In genomic region chr10:81696609-81697388, GRCh38 we compare ENCODE assay signal across 30 cellular contexts.
DNase-seq lines count a peak whose midpoint lies in the region; ATAC-seq and TF ChIP-seq lines count a peak whose summit lies in the region.
"Had no signal": no experiment of that assay in that cellular context is flagged by ENCODE, and none has a peak within 500 bp of the region (broad histone marks: within the 10 kb centered on the region; RNA-seq: fewer than 3 reads in every experiment).

No MANE protein-coding gene starts in this region.

- peak; percentile 68 for DNase-seq in GM23338 (ENCODE audit: low spot score)
- peak; percentile 2 for DNase-seq in SHP77 treated with DMSO at 0.1 percent for 48 hours (lab: John Stamatoyannopoulos, UW)
- DNase-seq in iPS DF 19.7 (ENCODE audit: low read depth, low spot score), result peak; percentile 45
- peak; percentile 46 for DNase-seq in renal cortical epithelial cell (ENCODE audit: low read depth)
- no peak for DNase-seq in GM13976 (ENCODE audit: low spot score)
- DNase-seq in stimulated activated naive B cell treated with anti-CD40 and anti-IgM and Interleukin-4, amounts not matched to agents 10 μg/mL and 1 μg/mL and 100 μg/mL, for 72 hours, result no peak
- DNase-seq: activated CD4-positive, alpha-beta T cell treated with anti-CD3 and anti-CD28 coated beads for 4 hours; amygdala; brain microvascular endothelial cell; cerebellar nuclear complex; DMS79 treated with DMSO at 0.1 percent for 48 hours; dorsolateral prefrontal cortex; gastrocnemius medialis; GF-D8; HFFc6; hippocampal formation; left ventricle myocardium inferior; NCI-H1048; NCI-H1694 treated with DMSO at 0.1 percent for 48 hours; PC-9; stimulated activated CD4-positive, alpha-beta T cell treated with anti-CD3 and anti-CD28 coated beads, Interleukin-4, amount 100 ng/mL, for 24 hours; transverse colon had no signal

- H3K4me3 ChIP-seq in GM23338, result no peak overlapping the region
- H3K4me3 ChIP-seq: BLaER1 treated with 17β-estradiol and CSF1 and Interleukin-3, amounts not matched to agents 10 nM and 100 nM; dorsolateral prefrontal cortex; gastrocnemius medialis; left ventricle myocardium inferior; PC-9; prostate gland; transverse colon had no signal

- no peak overlapping the region for H3K27ac Mint-ChIP-seq in GM23338
- H3K27ac Mint-ChIP-seq in stimulated activated naive B cell treated with anti-CD40 and anti-IgM and Interleukin-4, amounts not matched to agents 10 μg/mL and 1 μg/mL and 100 μg/mL, for 72 hours, result no peak overlapping the region
- H3K27ac Mint-ChIP-seq: activated naive CD4-positive, alpha-beta T cell treated with anti-CD3 and anti-CD28 coated beads, Interleukin-2, amount 50 U/mL, for 72 hours; activated T-helper 2 cell treated with anti-CD3 and anti-CD28 coated beads, Interferon-gamma antibody, Interleukin-2, Interleukin-4, amounts not matched to agents 10 μg/mL and 5 μg/mL and 100 μg/mL, durations not matched to agents 14 hours and 24 hours and 36 hours; HFFc6; T-helper 2 cell treated with Interferon-gamma antibody and Interleukin-4, amounts not matched to agents 5 μg/mL and 100 μg/mL, for 36 hours had no signal

- no peaks in the 10 kb centered on the region for H3K27me3 ChIP-seq in GM23338 (ENCODE audit: insufficient read depth)
- H3K27me3 ChIP-seq: BLaER1 treated with 17β-estradiol and CSF1 and Interleukin-3, amounts not matched to agents 10 nM and 100 nM; brain microvascular endothelial cell; gastrocnemius medialis; neutrophil; transverse colon had no signal

- no peak overlapping the region for H3K27ac ChIP-seq in GM23338 (ENCODE audit: low read depth)
- H3K27ac ChIP-seq: BLaER1 treated with 17β-estradiol and CSF1 and Interleukin-3, amounts not matched to agents 10 nM and 100 nM; brain microvascular endothelial cell; dorsolateral prefrontal cortex; gastrocnemius medialis; left ventricle myocardium inferior; neutrophil; PC-9; prostate gland; transverse colon had no signal

- TF ChIP-seq CTCF in GM23338 (conservative IDR thresholded peaks at IDR 0.05; ENCODE audit: low read depth in 2 of 2) (no peak), GM13976 (IDR thresholded peaks at IDR 0.05; ENCODE audit: borderline replicate concordance, control extremely low read depth, extremely low read depth, insufficient read depth, missing control alignments) (no peak)

- H3K27me3 Mint-ChIP-seq in GM23338 (ENCODE audit: insufficient read depth, low read depth, poor library complexity), result peaks cover 1% of the 10 kb centered on the region
- H3K27me3 Mint-ChIP-seq in stimulated activated naive B cell treated with anti-CD40 and anti-IgM and Interleukin-4, amounts not matched to agents 10 μg/mL and 1 μg/mL and 100 μg/mL, for 72 hours, result no peaks in the 10 kb centered on the region

- H3K36me3 ChIP-seq in GM23338 (ENCODE audit: insufficient read depth), result no peaks in the 10 kb centered on the region
- H3K36me3 ChIP-seq: BLaER1 treated with 17β-estradiol and CSF1 and Interleukin-3, amounts not matched to agents 10 nM and 100 nM; brain microvascular endothelial cell; gastrocnemius medialis; left ventricle myocardium inferior; neutrophil; prostate gland; transverse colon had no signal

- peaks cover 23% of the 10 kb centered on the region for H3K9me3 Mint-ChIP-seq in GM23338
- H3K9me3 Mint-ChIP-seq in stimulated activated naive B cell treated with anti-CD40 and anti-IgM and Interleukin-4, amounts not matched to agents 10 μg/mL and 1 μg/mL and 100 μg/mL, for 72 hours, result peaks cover 12 to 19% of the 10 kb centered on the region in 2 donors

- H2AFZ ChIP-seq in GM23338, result peak overlapping the region; percentile 60; the same call in 1 of the 2 replicates
- H2AFZ ChIP-seq: PC-9 had no signal

- H3K4me3 Mint-ChIP-seq in GM23338, result no peak overlapping the region
- H3K4me3 Mint-ChIP-seq in stimulated activated naive B cell treated with anti-CD40 and anti-IgM and Interleukin-4, amounts not matched to agents 10 μg/mL and 1 μg/mL and 100 μg/mL, for 72 hours, result no peak overlapping the region
- H3K4me3 Mint-ChIP-seq: HFFc6; T-helper 2 cell treated with Interferon-gamma antibody and Interleukin-4, amounts not matched to agents 5 μg/mL and 100 μg/mL, for 36 hours had no signal

- peaks cover 11% of the 10 kb centered on the region for H3K36me3 Mint-ChIP-seq in GM23338 (ENCODE audit: low read depth)
- no peaks in the 10 kb centered on the region for H3K36me3 Mint-ChIP-seq in stimulated activated naive B cell treated with anti-CD40 and anti-IgM and Interleukin-4, amounts not matched to agents 10 μg/mL and 1 μg/mL and 100 μg/mL, for 72 hours

- ATAC-seq in GM23338 (peak; percentile 97), GM21529 (IDR thresholded peaks at IDR 0.05; ENCODE audit: unreplicated experiment) (no peak)
- ATAC-seq in stimulated activated naive B cell treated with anti-CD40 and anti-IgM and Interleukin-4, amounts not matched to agents 10 μg/mL and 1 μg/mL and 100 μg/mL, for 72 hours (replicated peaks), result no peak
- ATAC-seq: activated naive CD4-positive, alpha-beta T cell treated with anti-CD3 and anti-CD28 coated beads, Interleukin-2, amount 50 U/mL, for 72 hours; gastrocnemius medialis; Right ventricle myocardium inferior had no signal

- H4K20me1 ChIP-seq in GM23338 (replicated peaks; ENCODE audit: insufficient read depth), result no peaks in the 10 kb centered on the region
- H4K20me1 ChIP-seq: BLaER1 treated with 17β-estradiol and CSF1 and Interleukin-3, amounts not matched to agents 10 nM and 100 nM had no signal

- H3K4me1 ChIP-seq in GM23338 (ENCODE audit: insufficient read depth), result peaks cover 3% of the 10 kb centered on the region; the same call in 1 of the 2 replicates
- H3K4me1 ChIP-seq: BLaER1 treated with 17β-estradiol and CSF1 and Interleukin-3, amounts not matched to agents 10 nM and 100 nM; gastrocnemius medialis; left ventricle myocardium inferior; prostate gland; transverse colon had no signal

- in situ Hi-C loops in GM13976 (cut with MboI; ENCODE audit: low sequenced_read_pairs, unreplicated experiment), result no loop called here

- 0 out of 2 replicates have a peak, but pooled peaks cover 3% of the 10 kb centered on the region for H3K9me2 ChIP-seq in GM23338 (ENCODE audit: insufficient read depth)

- 0 out of 2 replicates have a peak overlapping the region, but pooled peaks have one; percentile 55 for H3K4me2 ChIP-seq in GM23338
- H3K4me2 ChIP-seq: BLaER1 treated with 17β-estradiol and CSF1 and Interleukin-3, amounts not matched to agents 10 nM and 100 nM; PC-9 had no signal

- H3K79me2 ChIP-seq in GM23338 (replicated peaks; ENCODE audit: insufficient read depth), result no peaks in the 10 kb centered on the region

- H3K4me1 Mint-ChIP-seq in GM23338, result peaks cover 9% of the 10 kb centered on the region
- no peaks in the 10 kb centered on the region for H3K4me1 Mint-ChIP-seq in stimulated activated naive B cell treated with anti-CD40 and anti-IgM and Interleukin-4, amounts not matched to agents 10 μg/mL and 1 μg/mL and 100 μg/mL, for 72 hours

- H3F3A ChIP-seq in GM23338 (replicated peaks; ENCODE audit: low read depth), result no peaks in the 10 kb centered on the region

TF ChIP-seq in GM23338, 12 proteins besides CTCF, POLR2A, EP300 and RAD21 (continues in another document):
- TF ChIP-seq POLR2AphosphoS5 (IDR thresholded peaks at IDR 0.05; ENCODE audit: low read depth) (no peak), ETS1 (IDR thresholded peaks at IDR 0.05) (no peak), ZNF331 (CRISPR knock-in tag; IDR thresholded peaks at IDR 0.05; ENCODE audit: low read depth) (no peak), CREB1 (CRISPR knock-in tag; IDR thresholded peaks at IDR 0.05; ENCODE audit: low read depth) (no peak), STAT1 (IDR thresholded peaks at IDR 0.05; ENCODE audit: unreplicated experiment) (no peak), EZH2 (IDR thresholded peaks at IDR 0.05; ENCODE audit: low read depth, unreplicated experiment) (no peak), JUNB (IDR thresholded peaks at IDR 0.05; ENCODE audit: unreplicated experiment) (no peak), NANOG (IDR thresholded peaks at IDR 0.05; ENCODE audit: borderline replicate concordance) (no peak), EZH2phosphoT487 (IDR thresholded peaks at IDR 0.05; ENCODE audit: unreplicated experiment) (no peak), ZNF114 (CRISPR knock-in tag; IDR thresholded peaks at IDR 0.05) (no peak)
- TF ChIP-seq, protein P1, sequence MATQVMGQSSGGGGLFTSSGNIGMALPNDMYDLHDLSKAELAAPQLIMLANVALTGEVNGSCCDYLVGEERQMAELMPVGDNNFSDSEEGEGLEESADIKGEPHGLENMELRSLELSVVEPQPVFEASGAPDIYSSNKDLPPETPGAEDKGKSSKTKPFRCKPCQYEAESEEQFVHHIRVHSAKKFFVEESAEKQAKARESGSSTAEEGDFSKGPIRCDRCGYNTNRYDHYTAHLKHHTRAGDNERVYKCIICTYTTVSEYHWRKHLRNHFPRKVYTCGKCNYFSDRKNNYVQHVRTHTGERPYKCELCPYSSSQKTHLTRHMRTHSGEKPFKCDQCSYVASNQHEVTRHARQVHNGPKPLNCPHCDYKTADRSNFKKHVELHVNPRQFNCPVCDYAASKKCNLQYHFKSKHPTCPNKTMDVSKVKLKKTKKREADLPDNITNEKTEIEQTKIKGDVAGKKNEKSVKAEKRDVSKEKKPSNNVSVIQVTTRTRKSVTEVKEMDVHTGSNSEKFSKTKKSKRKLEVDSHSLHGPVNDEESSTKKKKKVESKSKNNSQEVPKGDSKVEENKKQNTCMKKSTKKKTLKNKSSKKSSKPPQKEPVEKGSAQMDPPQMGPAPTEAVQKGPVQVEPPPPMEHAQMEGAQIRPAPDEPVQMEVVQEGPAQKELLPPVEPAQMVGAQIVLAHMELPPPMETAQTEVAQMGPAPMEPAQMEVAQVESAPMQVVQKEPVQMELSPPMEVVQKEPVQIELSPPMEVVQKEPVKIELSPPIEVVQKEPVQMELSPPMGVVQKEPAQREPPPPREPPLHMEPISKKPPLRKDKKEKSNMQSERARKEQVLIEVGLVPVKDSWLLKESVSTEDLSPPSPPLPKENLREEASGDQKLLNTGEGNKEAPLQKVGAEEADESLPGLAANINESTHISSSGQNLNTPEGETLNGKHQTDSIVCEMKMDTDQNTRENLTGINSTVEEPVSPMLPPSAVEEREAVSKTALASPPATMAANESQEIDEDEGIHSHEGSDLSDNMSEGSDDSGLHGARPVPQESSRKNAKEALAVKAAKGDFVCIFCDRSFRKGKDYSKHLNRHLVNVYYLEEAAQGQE (IDR thresholded peaks at IDR 0.05; ENCODE audit: unreplicated experiment), result no peak

Comparison
In these comparisons a context has a peak if more than half of its experiments do, and no peak if none do; other contexts are left out.
1. DNase-seq: peak in GM23338 (single experiment), SHP77 treated with DMSO at 0.1 percent for 48 hours (single experiment), iPS DF 19.7 (single experiment) and renal cortical epithelial cell (single experiment); none in GM13976 (single experiment) and stimulated activated naive B cell treated with anti-CD40 and anti-IgM and Interleukin-4, amounts not matched to agents 10 μg/mL and 1 μg/mL and 100 μg/mL, for 72 hours (single experiment).